ENCODE assay signal across 9 cellular contexts in genomic region chr11:47987310-47987709, GRCh38. TPM values are rescaled to one million over a fixed set of nuclear protein-coding genes. Genes with fewer than 3 reads are reported as not detected.
DNase-seq lines count a peak whose midpoint lies in the region; ATAC-seq and TF ChIP-seq lines count a peak whose summit lies in the region.
"Had no signal": no experiment of that assay in that cellular context is flagged by ENCODE, and none has a peak within 500 bp of the region (broad histone marks: within the 10 kb centered on the region; RNA-seq: fewer than 3 reads in every experiment).

No MANE protein-coding gene starts in this region.

- TF ChIP-seq CTCF in OCI-LY1 (IDR thresholded peaks at IDR 0.05; ENCODE audit: low read length) (no peak), thyroid gland (IDR thresholded peaks at IDR 0.05) (no peak)

- H3K9me3 ChIP-seq in OCI-LY1 (ENCODE audit: low read length), result no peaks in the 10 kb centered on the region
- no peaks in the 10 kb centered on the region for H3K9me3 ChIP-seq in thyroid gland

- H3K79me2 ChIP-seq in OCI-LY1 (ENCODE audit: insufficient read depth, low read length), result peaks cover 98% of the 10 kb centered on the region

- H3K27me3 ChIP-seq in OCI-LY1 (ENCODE audit: insufficient read depth, low read length) (no peaks in the 10 kb centered on the region), thyroid gland (no peaks in the 10 kb centered on the region)

- intact Hi-C loops in left ventricle myocardium superior (cut with micrococcal nuclease), result no loop called here
- intact Hi-C loops in thyroid gland (cut with DNase I), result no loop called here

- TF ChIP-seq POLR2A in thyroid gland (IDR thresholded peaks at IDR 0.05), result no peak

- H3K36me3 ChIP-seq in OCI-LY1 (ENCODE audit: insufficient read depth, low read length) (peaks cover 34% of the 10 kb centered on the region), thyroid gland (no peaks in the 10 kb centered on the region)

- no peak overlapping the region for H2AFZ ChIP-seq in OCI-LY1 (ENCODE audit: low read length)

- no peaks in the 10 kb centered on the region for H3K9me2 ChIP-seq in OCI-LY1 (ENCODE audit: low read depth, low read length)

- peak overlapping the region; percentile 44 for H3K9ac ChIP-seq in OCI-LY1 (ENCODE audit: low read length)

- H3K4me1 ChIP-seq in OCI-LY1 (ENCODE audit: insufficient read depth, low read length, severe bottlenecking) (peaks cover 94% of the 10 kb centered on the region), thyroid gland (peaks cover 44 to 72% of the 10 kb centered on the region in 2 donors)

- H4K20me1 ChIP-seq in OCI-LY1 (ENCODE audit: insufficient read depth, low read length), result no peaks in the 10 kb centered on the region

- no peak for DNase-seq in activated naive CD4-positive, alpha-beta T cell treated with anti-CD3 and anti-CD28 coated beads, Interleukin-2, amount 50 U/mL, for 72 hours (ENCODE audit: low spot score in 2 of 2)
- DNase-seq in activated naive CD4-positive, alpha-beta T cell treated with anti-CD3 and anti-CD28 coated beads, Interleukin-2, amount 50 U/mL, for 16 hours, result no peak
- DNase-seq in left ventricle myocardium superior (no peak), thyroid gland (no peak), DMS53 treated with DMSO at 0.1 percent for 48 hours (lab: John Stamatoyannopoulos, UW; ENCODE audit: unreplicated experiment) (no peak), ecto neural progenitor cell (ENCODE audit: low spot score) (no peak)
- no peak for DNase-seq in activated CD8-positive, alpha-beta memory T cell treated with anti-CD3 and anti-CD28 coated beads, Interleukin-2, amount 50 U/mL, for 48 hours
- DNase-seq: naive thymus-derived CD8-positive, alpha-beta T cell had no signal

- ATAC-seq in activated naive CD4-positive, alpha-beta T cell treated with anti-CD3 and anti-CD28 coated beads, Interleukin-2, amount 50 U/mL, for 72 hours, result peak in 1 of 2 donors; percentile 53
- peak; percentile 52 for ATAC-seq in left ventricle myocardium superior
- ATAC-seq: naive thymus-derived CD8-positive, alpha-beta T cell had no signal

- no peaks in the 10 kb centered on the region for H3K9me3 Mint-ChIP-seq in activated naive CD4-positive, alpha-beta T cell treated with anti-CD3 and anti-CD28 coated beads, Interleukin-2, amount 50 U/mL, for 72 hours
- H3K9me3 Mint-ChIP-seq: naive thymus-derived CD8-positive, alpha-beta T cell had no signal

- H3K36me3 Mint-ChIP-seq in activated naive CD4-positive, alpha-beta T cell treated with anti-CD3 and anti-CD28 coated beads, Interleukin-2, amount 50 U/mL, for 72 hours, result no peaks in the 10 kb centered on the region

- H3K4me2 ChIP-seq in OCI-LY1 (ENCODE audit: low read length), result peak overlapping the region; percentile 65

- H3K27ac ChIP-seq in OCI-LY1 (ENCODE audit: low read depth, low read length, poor library complexity, severe bottlenecking) (peak overlapping the region; percentile 91), thyroid gland (peak overlapping the region; percentile 17 to 51 (median 41))

- H3F3A ChIP-seq in OCI-LY1 (ENCODE audit: insufficient read depth, low read length), result no peaks in the 10 kb centered on the region

- peak overlapping the region; percentile 30 to 60 for H3K27ac Mint-ChIP-seq in activated naive CD4-positive, alpha-beta T cell treated with anti-CD3 and anti-CD28 coated beads, Interleukin-2, amount 50 U/mL, for 72 hours

- WGBS in thyroid gland, 2 donors, result 87 to 94% methylated on average over 2 of the region's 2 CpGs

- H3K4me3 ChIP-seq in OCI-LY1 (ENCODE audit: low read depth, low read length, poor library complexity, severe bottlenecking) (peak overlapping the region; percentile 41), thyroid gland (replicated peaks in 1 of 3) (no peak overlapping the region)

RNA-seq across cellular contexts. Expression of gene PTPRJ, which starts 7.0 kb away (rescaled TPM):
- 10 to 100 TPM; 23.6 to 26.5 TPM for total RNA-seq in activated naive CD4-positive, alpha-beta T cell treated with anti-CD3 and anti-CD28 coated beads, Interleukin-2, amount 50 U/mL, for 72 hours
- total RNA-seq in left ventricle myocardium superior (7.1 TPM), thyroid gland (10 to 100 TPM; 45.4 to 81.9 (median 58.6) TPM)
